ENCODE assay signal across 8 cellular contexts in genomic region chr7:45888185-45888992, GRCh38. TPM values are rescaled to one million over a fixed set of nuclear protein-coding genes. Genes with fewer than 3 reads are reported as not detected.
DNase-seq lines count a peak whose midpoint lies in the region; ATAC-seq and TF ChIP-seq lines count a peak whose summit lies in the region.

Gene IGFBP1 (plus strand): TSS chr7:45888488. CDS start chr7:45888653, 165 bp downstream.

- no peaks in the 10 kb centered on the region for H3K4me1 ChIP-seq in ES-I3 (ENCODE audit: insufficient read depth, low read length)

- H3K27me3 Mint-ChIP-seq in T-helper 17 cell, result peaks cover 89% of the 10 kb centered on the region
- peaks cover 52% of the 10 kb centered on the region for H3K27me3 Mint-ChIP-seq in progenitor cell of endocrine pancreas
- H3K27me3 Mint-ChIP-seq in CD4-positive, alpha-beta T cell, result peaks cover 77% of the 10 kb centered on the region

- CTCF ChIA-PET in CD4-positive, alpha-beta T cell (lab: Charles Lee), result no interaction called here

- intact Hi-C loops in Right ventricle myocardium superior (cut with DNase I), result no loop called here
- intact Hi-C loops in CD4-positive, alpha-beta T cell (cut with DNase I, micrococcal nuclease), result no loop called here

- H3K4me3 Mint-ChIP-seq in T-helper 17 cell (peak within 1 kb of the TSS; percentile 57), progenitor cell of endocrine pancreas (ENCODE audit: low read depth) (peak within 1 kb of the TSS; percentile 69)
- no peak within 1 kb of the TSS for H3K4me3 Mint-ChIP-seq in CD4-positive, alpha-beta T cell

- H3K27ac Mint-ChIP-seq in T-helper 17 cell (no peak within 1 kb of the TSS), progenitor cell of endocrine pancreas (no peak within 1 kb of the TSS)
- no peak within 1 kb of the TSS for H3K27ac Mint-ChIP-seq in CD4-positive, alpha-beta T cell

- DNase-seq in T-helper 17 cell, result no peak
- no peak for DNase-seq in Right ventricle myocardium superior
- DNase-seq in progenitor cell of endocrine pancreas (ENCODE audit: low spot score, unreplicated experiment), result peak; percentile 23
- no peak for DNase-seq in putamen (ENCODE audit: low spot score)
- DNase-seq in T-helper 1 cell, result no peak
- no peak for DNase-seq in CD4-positive, alpha-beta T cell

- no peak for TF ChIP-seq CTCF in progenitor cell of endocrine pancreas (IDR thresholded peaks at IDR 0.05; ENCODE audit: unreplicated experiment)
- no peak for TF ChIP-seq CTCF in CD4-positive, alpha-beta T cell (IDR thresholded peaks at IDR 0.05)

- ATAC-seq in T-helper 17 cell (no peak), Right ventricle myocardium superior (ENCODE audit: poor library complexity) (peak; percentile 74), GM21576 (IDR thresholded peaks at IDR 0.05; ENCODE audit: unreplicated experiment) (no peak)
- no peak for ATAC-seq in CD4-positive, alpha-beta T cell (ENCODE audit: poor library complexity)

- H3K36me3 ChIP-seq in ES-I3 (ENCODE audit: insufficient read depth, low read length), result no peaks in the 10 kb centered on the region; the same call in 1 of the 2 replicates

- no peaks in the 10 kb centered on the region for H3K9me3 Mint-ChIP-seq in progenitor cell of endocrine pancreas (ENCODE audit: low read depth)
- no peaks in the 10 kb centered on the region for H3K9me3 Mint-ChIP-seq in CD4-positive, alpha-beta T cell

- H3K4me1 Mint-ChIP-seq in T-helper 17 cell (peaks cover 7% of the 10 kb centered on the region), progenitor cell of endocrine pancreas (ENCODE audit: low read depth) (peaks cover 22% of the 10 kb centered on the region)
- H3K4me1 Mint-ChIP-seq in CD4-positive, alpha-beta T cell (ENCODE audit: low read depth), result no peaks in the 10 kb centered on the region

- no peak within 1 kb of the TSS for H3K27ac ChIP-seq in CD4-positive, alpha-beta T cell (ENCODE audit: low read depth, low read length)

- H3K9me3 ChIP-seq in ES-I3 (ENCODE audit: control insufficient read depth, insufficient read depth, low read length), result no peaks in the 10 kb centered on the region
- H3K9me3 ChIP-seq in T-helper 17 cell (ENCODE audit: control insufficient read depth, low read length, poor library complexity, severe bottlenecking), result no peaks in the 10 kb centered on the region
- no peaks in the 10 kb centered on the region for H3K9me3 ChIP-seq in CD4-positive, alpha-beta T cell (ENCODE audit: control insufficient read depth, low read length)

- POLR2A ChIA-PET in CD4-positive, alpha-beta T cell (lab: Charles Lee), result no interaction called here

- H3K36me3 Mint-ChIP-seq in T-helper 17 cell (ENCODE audit: low read depth) (peaks cover 4% of the 10 kb centered on the region), progenitor cell of endocrine pancreas (ENCODE audit: insufficient read depth) (no peaks in the 10 kb centered on the region)
- no peaks in the 10 kb centered on the region for H3K36me3 Mint-ChIP-seq in CD4-positive, alpha-beta T cell (ENCODE audit: low read depth)

- H3K27me3 ChIP-seq in CD4-positive, alpha-beta T cell (ENCODE audit: control insufficient read depth, insufficient read depth, low read length), result peaks cover 47% of the 10 kb centered on the region

- peak within 1 kb of the TSS; percentile 65; the same call in 1 of the 2 replicates for H3K9ac ChIP-seq in ES-I3 (ENCODE audit: low read depth, low read length)

RNA-seq across cellular contexts. Expression of gene IGFBP1, which starts in this region (rescaled TPM):
- total RNA-seq in T-helper 17 cell (not detected), Right ventricle myocardium superior (not detected), progenitor cell of endocrine pancreas (0.24 TPM in 1 of 2 replicates, not detected in the other)
- not detected for total RNA-seq in CD4-positive, alpha-beta T cell

Comparison
In these comparisons a context has a peak if more than half of its experiments do, and no peak if none do; other contexts are left out.
1. Peak in ATAC-seq in Right ventricle myocardium superior; RNA of the gene not detected or under 1 TPM.
2. Peak in DNase-seq in progenitor cell of endocrine pancreas; RNA of the gene not detected or under 1 TPM.